In the genomic region with DNA sequence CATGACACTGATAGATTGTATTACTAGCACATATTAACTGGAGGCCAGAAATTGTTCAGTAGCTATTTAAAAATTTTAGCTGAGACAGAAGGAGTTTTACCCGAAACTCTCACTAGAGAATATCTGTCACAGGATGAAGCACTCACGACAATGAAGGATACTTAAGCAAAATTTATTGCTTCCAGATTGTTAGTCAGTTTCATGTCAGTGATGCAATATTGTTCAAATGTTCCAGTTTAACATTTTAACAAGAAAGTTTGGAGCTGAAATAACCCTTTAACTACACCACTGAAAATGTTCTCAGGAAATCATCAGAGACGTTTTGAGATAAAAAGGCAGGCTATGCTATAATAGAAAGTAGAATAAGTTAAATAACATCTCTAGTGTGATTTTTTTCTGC, we compare ENCODE assay signal across 1 cellular context.
TF ChIP-seq lines count a peak whose summit lies in the region.

No MANE protein-coding gene starts in this region.

TF ChIP-seq in HEK293, 187 proteins besides CTCF, POLR2A, EP300 and RAD21 (continued from another document):
- TF ChIP-seq, protein P1, sequence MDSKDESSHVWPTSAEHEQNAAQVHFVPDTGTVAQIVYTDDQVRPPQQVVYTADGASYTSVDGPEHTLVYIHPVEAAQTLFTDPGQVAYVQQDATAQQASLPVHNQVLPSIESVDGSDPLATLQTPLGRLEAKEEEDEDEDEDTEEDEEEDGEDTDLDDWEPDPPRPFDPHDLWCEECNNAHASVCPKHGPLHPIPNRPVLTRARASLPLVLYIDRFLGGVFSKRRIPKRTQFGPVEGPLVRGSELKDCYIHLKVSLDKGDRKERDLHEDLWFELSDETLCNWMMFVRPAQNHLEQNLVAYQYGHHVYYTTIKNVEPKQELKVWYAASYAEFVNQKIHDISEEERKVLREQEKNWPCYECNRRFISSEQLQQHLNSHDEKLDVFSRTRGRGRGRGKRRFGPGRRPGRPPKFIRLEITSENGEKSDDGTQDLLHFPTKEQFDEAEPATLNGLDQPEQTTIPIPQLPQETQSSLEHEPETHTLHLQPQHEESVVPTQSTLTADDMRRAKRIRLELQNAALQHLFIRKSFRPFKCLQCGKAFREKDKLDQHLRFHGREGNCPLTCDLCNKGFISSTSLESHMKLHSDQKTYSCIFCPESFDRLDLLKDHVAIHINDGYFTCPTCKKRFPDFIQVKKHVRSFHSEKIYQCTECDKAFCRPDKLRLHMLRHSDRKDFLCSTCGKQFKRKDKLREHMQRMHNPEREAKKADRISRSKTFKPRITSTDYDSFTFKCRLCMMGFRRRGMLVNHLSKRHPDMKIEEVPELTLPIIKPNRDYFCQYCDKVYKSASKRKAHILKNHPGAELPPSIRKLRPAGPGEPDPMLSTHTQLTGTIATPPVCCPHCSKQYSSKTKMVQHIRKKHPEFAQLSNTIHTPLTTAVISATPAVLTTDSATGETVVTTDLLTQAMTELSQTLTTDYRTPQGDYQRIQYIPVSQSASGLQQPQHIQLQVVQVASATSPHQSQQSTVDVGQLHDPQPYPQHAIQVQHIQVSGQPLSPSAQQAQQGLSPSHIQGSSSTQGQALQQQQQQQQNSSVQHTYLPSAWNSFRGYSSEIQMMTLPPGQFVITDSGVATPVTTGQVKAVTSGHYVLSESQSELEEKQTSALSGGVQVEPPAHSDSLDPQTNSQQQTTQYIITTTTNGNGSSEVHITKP (tag by site-specific recombination; IDR thresholded peaks at IDR 0.05): no peak
- TF ChIP-seq, protein P2, sequence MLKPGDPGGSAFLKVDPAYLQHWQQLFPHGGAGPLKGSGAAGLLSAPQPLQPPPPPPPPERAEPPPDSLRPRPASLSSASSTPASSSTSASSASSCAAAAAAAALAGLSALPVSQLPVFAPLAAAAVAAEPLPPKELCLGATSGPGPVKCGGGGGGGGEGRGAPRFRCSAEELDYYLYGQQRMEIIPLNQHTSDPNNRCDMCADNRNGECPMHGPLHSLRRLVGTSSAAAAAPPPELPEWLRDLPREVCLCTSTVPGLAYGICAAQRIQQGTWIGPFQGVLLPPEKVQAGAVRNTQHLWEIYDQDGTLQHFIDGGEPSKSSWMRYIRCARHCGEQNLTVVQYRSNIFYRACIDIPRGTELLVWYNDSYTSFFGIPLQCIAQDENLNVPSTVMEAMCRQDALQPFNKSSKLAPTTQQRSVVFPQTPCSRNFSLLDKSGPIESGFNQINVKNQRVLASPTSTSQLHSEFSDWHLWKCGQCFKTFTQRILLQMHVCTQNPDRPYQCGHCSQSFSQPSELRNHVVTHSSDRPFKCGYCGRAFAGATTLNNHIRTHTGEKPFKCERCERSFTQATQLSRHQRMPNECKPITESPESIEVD (tag by site-specific recombination; IDR thresholded peaks at IDR 0.05): peak; percentile 86
- TF ChIP-seq, protein P3, sequence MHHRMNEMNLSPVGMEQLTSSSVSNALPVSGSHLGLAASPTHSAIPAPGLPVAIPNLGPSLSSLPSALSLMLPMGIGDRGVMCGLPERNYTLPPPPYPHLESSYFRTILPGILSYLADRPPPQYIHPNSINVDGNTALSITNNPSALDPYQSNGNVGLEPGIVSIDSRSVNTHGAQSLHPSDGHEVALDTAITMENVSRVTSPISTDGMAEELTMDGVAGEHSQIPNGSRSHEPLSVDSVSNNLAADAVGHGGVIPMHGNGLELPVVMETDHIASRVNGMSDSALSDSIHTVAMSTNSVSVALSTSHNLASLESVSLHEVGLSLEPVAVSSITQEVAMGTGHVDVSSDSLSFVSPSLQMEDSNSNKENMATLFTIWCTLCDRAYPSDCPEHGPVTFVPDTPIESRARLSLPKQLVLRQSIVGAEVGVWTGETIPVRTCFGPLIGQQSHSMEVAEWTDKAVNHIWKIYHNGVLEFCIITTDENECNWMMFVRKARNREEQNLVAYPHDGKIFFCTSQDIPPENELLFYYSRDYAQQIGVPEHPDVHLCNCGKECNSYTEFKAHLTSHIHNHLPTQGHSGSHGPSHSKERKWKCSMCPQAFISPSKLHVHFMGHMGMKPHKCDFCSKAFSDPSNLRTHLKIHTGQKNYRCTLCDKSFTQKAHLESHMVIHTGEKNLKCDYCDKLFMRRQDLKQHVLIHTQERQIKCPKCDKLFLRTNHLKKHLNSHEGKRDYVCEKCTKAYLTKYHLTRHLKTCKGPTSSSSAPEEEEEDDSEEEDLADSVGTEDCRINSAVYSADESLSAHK (tag by site-specific recombination; IDR thresholded peaks at IDR 0.05): peak; percentile 36; the same call in 1 of the 2 replicates
- no peak for TF ChIP-seq GLI2 (tag by site-specific recombination; IDR thresholded peaks at IDR 0.05; ENCODE audit: borderline replicate concordance, low read depth)
